Comparison of ENCODE assay signal across 25 cellular contexts in genomic region chr1:221530791-221531190, GRCh38.
"Had no signal": no experiment of that assay in that cellular context is flagged by ENCODE, and none has a peak within 500 bp of the region (broad histone marks: within the 10 kb centered on the region; RNA-seq: fewer than 3 reads in every experiment).

No MANE protein-coding gene starts in this region.

- H3K9me3 ChIP-seq: esophagus squamous epithelium, left ventricle myocardium inferior, pancreas, suprapubic skin, thyroid gland had no signal

- H3K27ac Mint-ChIP-seq: naive B cell; nephron; progenitor cell of endocrine pancreas; stimulated activated effector memory CD8-positive, alpha-beta T cell treated with anti-CD3 and anti-CD28 coated beads, Interleukin-12 subunit alpha, Interleukin-12 subunit beta, amount 100 ng/mL, for 72 hours; type B pancreatic cell had no signal

- ATAC-seq: left cardiac atrium; pancreas; right cardiac atrium; stimulated activated effector memory CD8-positive, alpha-beta T cell treated with anti-CD3 and anti-CD28 coated beads, Interleukin-12 subunit alpha, Interleukin-12 subunit beta, amount 100 ng/mL, for 72 hours; stimulated activated naive CD8-positive, alpha-beta T cell treated with anti-CD3 and anti-CD28 coated beads, Interleukin-15, Interleukin-2, amounts not matched to agents 100 U/mL and 50 U/mL, for 24 hours had no signal

- H3K4me1 Mint-ChIP-seq: naive B cell; nephron; stimulated activated effector memory CD8-positive, alpha-beta T cell treated with anti-CD3 and anti-CD28 coated beads, Interleukin-12 subunit alpha, Interleukin-12 subunit beta, amount 100 ng/mL, for 72 hours had no signal

- H2AFZ ChIP-seq: hepatocyte had no signal

- H3K4me2 ChIP-seq: hepatocyte, smooth muscle cell had no signal

- DNase-seq: dermis blood vessel endothelial cell; esophagus squamous epithelium; foreskin melanocyte; head of caudate nucleus; kidney; left cardiac atrium; left ventricle myocardium inferior; mesenchymal stem cell; midbrain; naive B cell; occipital lobe; pancreas; right cardiac atrium; stimulated activated CD4-positive, alpha-beta T cell treated with anti-CD3 and anti-CD28 coated beads, Interleukin-4, amount 100 ng/mL, for 1 hour; stimulated activated CD8-positive, alpha-beta memory T cell treated with anti-CD3 and anti-CD28 coated beads, Interleukin-4, amount 100 ng/mL, for 48 hours; stimulated activated naive CD8-positive, alpha-beta T cell treated with anti-CD3 and anti-CD28 coated beads, Interleukin-15, Interleukin-2, amounts not matched to agents 100 U/mL and 50 U/mL, for 24 hours; thyroid gland had no signal

- H3K4me3 ChIP-seq: esophagus squamous epithelium, hepatocyte, left ventricle myocardium inferior, lung, pancreas, smooth muscle cell, suprapubic skin, thyroid gland had no signal

- H3K4me3 Mint-ChIP-seq: naive B cell; nephron; stimulated activated effector memory CD8-positive, alpha-beta T cell treated with anti-CD3 and anti-CD28 coated beads, Interleukin-12 subunit alpha, Interleukin-12 subunit beta, amount 100 ng/mL, for 72 hours; type B pancreatic cell had no signal

- H3K27me3 ChIP-seq: hepatocyte, pancreas, suprapubic skin, thyroid gland had no signal

- H3K27me3 Mint-ChIP-seq: progenitor cell of endocrine pancreas had no signal

- H3K4me1 ChIP-seq: esophagus squamous epithelium, left ventricle myocardium inferior, pancreas, suprapubic skin had no signal

- H3K36me3 Mint-ChIP-seq: naive B cell; stimulated activated effector memory CD8-positive, alpha-beta T cell treated with anti-CD3 and anti-CD28 coated beads, Interleukin-12 subunit alpha, Interleukin-12 subunit beta, amount 100 ng/mL, for 72 hours; type B pancreatic cell had no signal

- H3K9me3 Mint-ChIP-seq: naive B cell; nephron; stimulated activated effector memory CD8-positive, alpha-beta T cell treated with anti-CD3 and anti-CD28 coated beads, Interleukin-12 subunit alpha, Interleukin-12 subunit beta, amount 100 ng/mL, for 72 hours; type B pancreatic cell had no signal

- H3K27ac ChIP-seq: esophagus squamous epithelium, hepatocyte, left ventricle myocardium inferior, pancreas, suprapubic skin, thyroid gland had no signal

- H3K36me3 ChIP-seq: esophagus squamous epithelium, left ventricle myocardium inferior, pancreas, suprapubic skin, thyroid gland had no signal
